8 cellular contexts compared by ENCODE assay signal in genomic region chr21:41426656-41427311, GRCh38. TPM values are rescaled to one million over a fixed set of nuclear protein-coding genes. Genes with fewer than 3 reads are reported as not detected.
DNase-seq lines count a peak whose midpoint lies in the region; ATAC-seq and TF ChIP-seq lines count a peak whose summit lies in the region.

No MANE protein-coding gene starts in this region.

- no peak for TF ChIP-seq CTCF in AG10803 (conservative IDR thresholded peaks at IDR 0.05; ENCODE audit: low read length)
- TF ChIP-seq CTCF in coronary artery (IDR thresholded peaks at IDR 0.05) = no peak

- DNase-seq in AG10803 (ENCODE audit: low read depth) (no peak), coronary artery (ENCODE audit: low spot score) (no peak), amniotic stem cell (lab: John Stamatoyannopoulos, UW) (no peak), NCI-H69 (lab: John Stamatoyannopoulos, UW) (no peak), NCI-H146 (lab: John Stamatoyannopoulos, UW) (no peak)

- peak; percentile 5 for ATAC-seq in HG03460 (IDR thresholded peaks at IDR 0.05; ENCODE audit: unreplicated experiment)
- ATAC-seq in GM19467 (IDR thresholded peaks at IDR 0.05; ENCODE audit: unreplicated experiment) = no peak

- peak overlapping the region; percentile 53 to 68 for H3K27ac ChIP-seq in coronary artery

- H3K4me1 ChIP-seq in mononuclear cell (ENCODE audit: insufficient read depth, low read length) = peaks cover 79% of the 10 kb centered on the region

- H3K9me3 ChIP-seq in mononuclear cell (ENCODE audit: low read depth, low read length) = no peaks in the 10 kb centered on the region

- no peaks in the 10 kb centered on the region for H3K27me3 ChIP-seq in mononuclear cell (ENCODE audit: insufficient read depth, low read length)

- H3K4me3 ChIP-seq in AG10803 (ENCODE audit: low read length) (peak overlapping the region; percentile 62), coronary artery (peak overlapping the region; percentile 87), mononuclear cell (ENCODE audit: low read length) (peak overlapping the region; percentile 84)

RNA-seq across cellular contexts. Expression of gene MX1, which starts 0.7 kb away (rescaled TPM):
- total RNA-seq in mononuclear cell = 77.8 TPM
